Comparison of ENCODE assay signal across 19 cellular contexts in the genomic region with DNA sequence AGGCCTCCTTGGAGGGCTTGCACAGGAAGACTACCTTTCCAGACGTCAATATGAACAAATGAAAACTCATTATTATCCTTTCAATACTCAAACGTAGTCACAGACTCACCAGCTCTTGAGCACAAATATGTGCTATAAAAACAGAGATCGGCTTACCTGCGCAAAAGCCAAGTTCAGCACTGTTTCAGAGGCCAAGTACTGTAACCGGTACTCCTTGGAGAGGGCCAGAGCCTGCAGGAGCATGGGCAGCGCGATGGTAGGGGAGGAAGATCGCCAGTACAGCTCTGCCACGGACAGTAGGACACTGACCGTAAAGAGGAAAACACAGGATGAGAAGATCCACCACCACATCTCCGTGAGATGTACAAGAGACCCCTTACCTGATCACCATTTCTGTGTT. TPM values are rescaled to one million over a fixed set of nuclear protein-coding genes. Genes with fewer than 3 reads are reported as not detected.
A peak's percentile ranks its signal among the peaks of the same experiment; 100 is the strongest.
DNase-seq lines count a peak whose midpoint lies in the region; ATAC-seq, FAIRE-seq and TF ChIP-seq lines count a peak whose summit lies in the region.
"Had no signal": no experiment of that assay in that cellular context is flagged by ENCODE, and none has a peak within 500 bp of the region (broad histone marks: within the 10 kb centered on the region; RNA-seq: fewer than 3 reads in every experiment).

No MANE protein-coding gene starts in this region.

- H2AFZ ChIP-seq in mammary epithelial cell (ENCODE audit: low read depth, low read length) (no peak overlapping the region), K562 (ENCODE audit: low read depth, low read length) (no peak overlapping the region), osteoblast (ENCODE audit: low read length) (no peak overlapping the region)

- no peaks in the 10 kb centered on the region for H3K27me3 Mint-ChIP-seq in MCF 10A (ENCODE audit: insufficient read depth, unreplicated experiment)
- H3K27me3 Mint-ChIP-seq: CD4-positive, CD25-positive, alpha-beta regulatory T cell had no signal

- H3K36me3 ChIP-seq in mammary epithelial cell (ENCODE audit: insufficient read depth, low read length) = peaks cover 19% of the 10 kb centered on the region
- peaks cover 81% of the 10 kb centered on the region for H3K36me3 ChIP-seq in K562 (ENCODE audit: control insufficient read depth, insufficient read depth, low read length)
- peaks cover 33% of the 10 kb centered on the region for H3K36me3 ChIP-seq in osteoblast (ENCODE audit: insufficient read depth, low read length)
- peaks cover 0 to 40% (median 5%) of the 10 kb centered on the region in 4 donors for H3K36me3 ChIP-seq in transverse colon

- POLR2A ChIA-PET in MCF 10A (lab: Yijun Ruan, JAX) = interaction anchor here (0.6 kb wide), 1 partner anchor 20 kb away, joined by 3 read pairs; no protein-coding TSS in a partner anchor
- POLR2A ChIA-PET in K562 (lab: Yijun Ruan, JAX) = interaction anchor here (0.7 to 2.2 kb wide), 7 partner anchors 9 to 19 kb away, joined by 3 to 11 read pairs (median 3); no protein-coding TSS in a partner anchor

- CTCF ChIA-PET in MCF 10A (lab: Yijun Ruan, JAX) = interaction anchor here (0.6 to 0.9 kb wide), 2 partner anchors 10 to 55 kb away, joined by 3 read pairs; no protein-coding TSS in a partner anchor
- CTCF ChIA-PET in mammary epithelial cell (lab: Charles Lee; ENCODE audit: low non-redundant PET) = no interaction called here
- CTCF ChIA-PET in K562 (lab: Yijun Ruan, JAX; ENCODE audit: low intra/inter-chr PET ratio) = no interaction called here

- dilution Hi-C loops in mammary epithelial cell (cut with HindIII; ENCODE audit: low sequenced_read_pairs) = loop anchor here (5.0 kb wide), 2 partner anchors 44 to 104 kb away; no protein-coding TSS in a partner anchor

- no peaks in the 10 kb centered on the region for H3K9me3 Mint-ChIP-seq in MCF 10A (ENCODE audit: unreplicated experiment)
- H3K9me3 Mint-ChIP-seq: CD4-positive, CD25-positive, alpha-beta regulatory T cell had no signal

- H4K20me1 ChIP-seq in mammary epithelial cell (ENCODE audit: insufficient read depth, low read length) (no peaks in the 10 kb centered on the region), K562 (replicated peaks; ENCODE audit: control insufficient read depth, insufficient read depth, low read length) (no peaks in the 10 kb centered on the region), osteoblast (ENCODE audit: insufficient read depth, low read length) (no peaks in the 10 kb centered on the region)

- H3K79me2 ChIP-seq in mammary epithelial cell (ENCODE audit: insufficient read depth, low read length) (no peaks in the 10 kb centered on the region), K562 (ENCODE audit: control insufficient read depth, insufficient read depth, low read length) (peaks cover 22% of the 10 kb centered on the region; the same call in 1 of the 3 replicates), osteoblast (ENCODE audit: insufficient read depth, low read length) (peaks cover 14% of the 10 kb centered on the region)

- TF ChIP-seq POLR2A in K562 (conservative IDR thresholded peaks at IDR 0.05) (no peak), transverse colon (IDR thresholded peaks at IDR 0.05) (no peak)

- no peaks in the 10 kb centered on the region for H3K27me3 ChIP-seq in mammary epithelial cell (ENCODE audit: insufficient read depth, low read length)
- no peaks in the 10 kb centered on the region for H3K27me3 ChIP-seq in K562 (ENCODE audit: control insufficient read depth in 2 of 2, insufficient read depth in 2 of 2, low read length in 2 of 2)
- H3K27me3 ChIP-seq in osteoblast (ENCODE audit: insufficient read depth, low read length) = no peaks in the 10 kb centered on the region
- no peaks in the 10 kb centered on the region for H3K27me3 ChIP-seq in transverse colon
- H3K27me3 ChIP-seq: BE2C, MG63, Peyer's patch had no signal

- no peak for TF ChIP-seq RAD21 in K562 (CRISPR knock-in tag; conservative IDR thresholded peaks at IDR 0.05 in 1 of 2, IDR thresholded peaks at IDR 0.05 in 1 of 2)

- H3K4me1 ChIP-seq in mammary epithelial cell (ENCODE audit: insufficient read depth, low read length) (no peaks in the 10 kb centered on the region), K562 (replicated peaks in 1 of 2; ENCODE audit: control insufficient read depth in 2 of 2, insufficient read depth in 2 of 2, low read length in 2 of 2) (no peaks in the 10 kb centered on the region), osteoblast (ENCODE audit: insufficient read depth, low read length) (no peaks in the 10 kb centered on the region), transverse colon (no peaks in the 10 kb centered on the region)
- H3K4me1 ChIP-seq: BE2C, Peyer's patch had no signal

- no peaks in the 10 kb centered on the region for H3K4me1 Mint-ChIP-seq in MCF 10A (ENCODE audit: insufficient read depth, unreplicated experiment)

- peaks cover 74% of the 10 kb centered on the region for H3K36me3 Mint-ChIP-seq in MCF 10A (ENCODE audit: insufficient read depth, unreplicated experiment)

- WGBS in mammary epithelial cell (ENCODE audit: low coverage, missing lambda C conversion rate) = 100% methylated on average over 11 of the region's 11 CpGs
- 97% methylated on average over 11 of the region's 11 CpGs for WGBS in K562 (ENCODE audit: insufficient coverage, low coverage, missing lambda C conversion rate)
- 91 to 100% methylated on average over 2 to 11 of the region's 11 CpGs for WGBS in transverse colon (ENCODE audit: low coverage in 1 of 2), 2 donors

- in situ Hi-C loops in mammary epithelial cell (cut with MboI; ENCODE audit: low sequenced_read_pairs in 2 of 2) = no loop called here
- in situ Hi-C loops in K562 (cut with MboI) = no loop called here
- in situ Hi-C loops in transverse colon (cut with MboI; ENCODE audit: low pct_ligation_motif_present in 1 of 4, low pct_unique_long_range_greater_than_20kb in 1 of 4, low sequenced_read_pairs in 3 of 4) = no loop called here

- FAIRE-seq in K562 (lab: Jason Lieb, UNC) = no peak
- FAIRE-seq: GM12878 had no signal

- BruUV-seq in MCF 10A (replicated peaks; lab: Mats Ljungman, UMichigan) (no TSS peak), mammary epithelial cell (replicated peaks; lab: Mats Ljungman, UMichigan) (no TSS peak), K562 (replicated peaks; lab: Mats Ljungman, UMichigan) (TSS peak; percentile 10)

- TF ChIP-seq CTCF in MCF 10A (IDR thresholded peaks at IDR 0.05; ENCODE audit: unreplicated experiment) (no peak), mammary epithelial cell (conservative IDR thresholded peaks at IDR 0.05 in 1 of 2, IDR thresholded peaks at IDR 0.05 in 1 of 2; ENCODE audit: extremely low read depth in 1 of 2, insufficient read depth in 1 of 2, low read depth in 1 of 2, low read length in 2 of 2) (no peak), K562 (IDR thresholded peaks at IDR 0.05 in 2 of 3, conservative IDR thresholded peaks at IDR 0.05 in 1 of 3; ENCODE audit: insufficient read depth in 2 of 3, low read depth in 1 of 3, low read length in 3 of 3) (no peak), osteoblast (IDR thresholded peaks at IDR 0.05; ENCODE audit: extremely low read depth, low read depth, low read length) (no peak), transverse colon (IDR thresholded peaks at IDR 0.05) (no peak)

- no peak for TF ChIP-seq EP300 in K562 (IDR thresholded peaks at IDR 0.05; ENCODE audit: low read length)
- TF ChIP-seq EP300 in transverse colon (IDR thresholded peaks at IDR 0.05; ENCODE audit: low read depth) = no peak

- H3K9me1 ChIP-seq in K562 (ENCODE audit: control insufficient read depth, insufficient read depth, low read length) = no peaks in the 10 kb centered on the region

- peak overlapping the region; percentile 19 for H3K27ac Mint-ChIP-seq in MCF 10A (ENCODE audit: low read depth, unreplicated experiment)

- no peak overlapping the region for H3K4me3 Mint-ChIP-seq in MCF 10A (ENCODE audit: unreplicated experiment)
- H3K4me3 Mint-ChIP-seq: CD4-positive, CD25-positive, alpha-beta regulatory T cell had no signal

- ATAC-seq in K562 (no peak), GM18858 (IDR thresholded peaks at IDR 0.05; ENCODE audit: unreplicated experiment) (no peak)
- ATAC-seq: GM12878, SK-N-SH treated with all-trans-retinoic acid at 6 μM for 48 hours had no signal

- no peak for DNase-seq in MCF 10A (ENCODE audit: unreplicated experiment)
- DNase-seq in mammary epithelial cell = no peak
- no peak for DNase-seq in K562 (ENCODE audit: extremely low read depth in 1 of 4, low spot score in 3 of 4)
- peak; percentile 5 for DNase-seq in osteoblast (ENCODE audit: insufficient read length, low spot score, missing footprints)
- DNase-seq in transverse colon = no peak
- DNase-seq in activated CD4-positive, alpha-beta T cell treated with anti-CD3 and anti-CD28 coated beads, Interleukin-2, amount 50 U/mL, for 48 hours = no peak
- DNase-seq: BE2C; CD4-positive, CD25-positive, alpha-beta regulatory T cell; DMS79 treated with DMSO at 0.1 percent for 48 hours; H7; Kasumi-1; MG63; NCI-H1694 treated with DMSO at 0.1 percent for 48 hours; NCI-H510A; NK-92 treated with Interleukin-12 subunit alpha and Interleukin-12 subunit beta, amount 100 ng/mL, for 24 hours; Peyer's patch had no signal

- H3K4me3 ChIP-seq in mammary epithelial cell (replicated peaks in 1 of 3; ENCODE audit: insufficient read depth in 1 of 3, low read depth in 2 of 3, low read length in 3 of 3) (no peak overlapping the region), K562 (no peak overlapping the region), osteoblast (ENCODE audit: insufficient read depth, low read length) (no peak overlapping the region), transverse colon (no peak overlapping the region)
- H3K4me3 ChIP-seq: GM12878, MG63, Peyer's patch had no signal

- intact Hi-C loops in MCF 10A (cut with micrococcal nuclease) (no loop called here), mammary epithelial cell (cut with micrococcal nuclease) (no loop called here), K562 (cut with micrococcal nuclease) (no loop called here), transverse colon (cut with DNase I; ENCODE audit: low total_unique reads) (no loop called here)

- H3K4me2 ChIP-seq in mammary epithelial cell (ENCODE audit: insufficient read depth, low read depth, low read length) = no peak overlapping the region
- no peak overlapping the region for H3K4me2 ChIP-seq in K562 (ENCODE audit: insufficient read depth, low read length)
- no peak overlapping the region for H3K4me2 ChIP-seq in osteoblast (ENCODE audit: insufficient read depth, low read length)

- H3K27ac ChIP-seq in mammary epithelial cell (ENCODE audit: insufficient read depth, low read depth, low read length) (no peak overlapping the region), K562 (ENCODE audit: extremely low read depth, low read depth, low read length) (no peak overlapping the region), osteoblast (ENCODE audit: low read depth, low read length) (no peak overlapping the region), transverse colon (no peak overlapping the region)
- H3K27ac ChIP-seq: Peyer's patch had no signal

- no peaks in the 10 kb centered on the region for H3K9me3 ChIP-seq in mammary epithelial cell (replicated peaks; ENCODE audit: insufficient read depth, low read length)
- H3K9me3 ChIP-seq in K562 (replicated peaks; ENCODE audit: control insufficient read depth, insufficient read depth, low read depth, low read length) = no peaks in the 10 kb centered on the region
- H3K9me3 ChIP-seq in osteoblast (ENCODE audit: low read depth, low read length) = no peaks in the 10 kb centered on the region
- H3K9me3 ChIP-seq in transverse colon = no peaks in the 10 kb centered on the region
- H3K9me3 ChIP-seq: BE2C, MG63, Peyer's patch had no signal

- H3K9ac ChIP-seq in mammary epithelial cell (ENCODE audit: insufficient read depth, low read length) (no peak overlapping the region), K562 (ENCODE audit: insufficient read depth in 1 of 2, low read depth in 2 of 2, low read length in 2 of 2) (no peak overlapping the region)

RNA-seq across cellular contexts. Expression of a gene that starts 21.6 kb away (rescaled TPM):
- total RNA-seq in MCF 10A (2022) (31.9 and 36.3 TPM in 2 replicates), mammary epithelial cell (10 to 100 TPM; 24.8 to 26.0 TPM), K562 (2014; rRNA removed) (18.8 and 21.1 TPM in 2 replicates), K562 (2014; rRNA removed; fragmentation: Illumina TruSeq; extraction: Trizol) (12.6 and 12.7 TPM in 2 replicates), K562 (2015; rRNA removed; fragmentation: Illumina TruSeq; extraction: Trizol) (10.5 and 10.8 TPM in 2 replicates), K562 (2021) (30.8 and 32.0 TPM in 2 replicates), osteoblast (22.8 and 23.9 TPM in 2 replicates), transverse colon (100 to 1,000 TPM in 1 of 4 donors, 10 to 100 TPM in 3; 17.5 to 155 (median 47.7) TPM)
- polyA plus RNA-seq in mammary epithelial cell (25.6 TPM), K562 (2011; rRNA removed) (18.2 and 20.5 TPM in 2 replicates), K562 (2014; fragmentation: Illumina TruSeq; extraction: Trizol) (22.0 and 22.3 TPM in 2 replicates), K562 (2014; fragmentation: Nextera tagmentation; extraction: Ambion mirVana) (1 to 10 TPM; 4.3 to 5.4 TPM), K562 (2014; rRNA removed) (20.1 and 21.1 TPM in 2 replicates)
- polyA minus RNA-seq in mammary epithelial cell = 33.6 TPM
- 43.2 and 68.9 TPM in 2 replicates for total RNA-seq in K562 (2011; cell fraction: chromatin; rRNA removed; ENCODE audit: low replicate concordance)
- total RNA-seq in K562 (2011; cell fraction: nucleolus; rRNA removed) = 40.5 and 41.3 TPM in 2 replicates
- total RNA-seq in K562 (2011; cell fraction: nucleoplasm; rRNA removed) = 39.2 and 39.8 TPM in 2 replicates
- polyA plus RNA-seq in K562 (2011; cell fraction: cytosol; rRNA removed) = 19.2 and 26.4 TPM in 2 replicates
- 40.6 and 54.1 TPM in 2 replicates for polyA plus RNA-seq in K562 (2011; cell fraction: nucleus; rRNA removed)
- polyA plus RNA-seq in K562 (2012) = 15.5 and 22.2 TPM in 2 replicates
- 18.1 and 27.5 TPM in 2 replicates for polyA minus RNA-seq in K562 (2011; rRNA and poly(A)+ RNA removed)
- 18.8 and 19.5 TPM in 2 replicates for polyA minus RNA-seq in K562 (2011; cell fraction: cytosol; rRNA and poly(A)+ RNA removed)
- 25.4 and 26.8 TPM in 2 replicates for polyA minus RNA-seq in K562 (2011; cell fraction: nucleus; rRNA and poly(A)+ RNA removed)

RNA-seq across cellular contexts. Expression of a gene that starts 34.1 kb away (rescaled TPM):
- total RNA-seq in MCF 10A (2022) (85.9 and 95.6 TPM in 2 replicates), mammary epithelial cell (100 to 1,000 TPM in 1 of 2 donors, 10 to 100 TPM in 1; 85.1 to 118 TPM), K562 (2014; rRNA removed) (176 and 194 TPM in 2 replicates), K562 (2014; rRNA removed; fragmentation: Illumina TruSeq; extraction: Trizol) (269 and 301 TPM in 2 replicates), K562 (2015; rRNA removed; fragmentation: Illumina TruSeq; extraction: Trizol) (190 and 197 TPM in 2 replicates), K562 (2021) (168 and 169 TPM in 2 replicates), osteoblast (168 and 195 TPM in 2 replicates), transverse colon (100 to 1,000 TPM; 101 to 184 (median 129) TPM)
- polyA plus RNA-seq in mammary epithelial cell (121 TPM), K562 (2011; rRNA removed) (307 and 315 TPM in 2 replicates), K562 (2014; fragmentation: Illumina TruSeq; extraction: Trizol) (201 and 250 TPM in 2 replicates), K562 (2014; fragmentation: Nextera tagmentation; extraction: Ambion mirVana) (100 to 1,000 TPM; 136 to 181 TPM), K562 (2014; rRNA removed) (207 and 213 TPM in 2 replicates)
- 136 TPM for polyA minus RNA-seq in mammary epithelial cell
- 698 and 990 TPM in 2 replicates for total RNA-seq in K562 (2011; cell fraction: chromatin; rRNA removed; ENCODE audit: low replicate concordance)
- total RNA-seq in K562 (2011; cell fraction: nucleolus; rRNA removed) = 389 and 392 TPM in 2 replicates
- 547 and 619 TPM in 2 replicates for total RNA-seq in K562 (2011; cell fraction: nucleoplasm; rRNA removed)
- 232 and 246 TPM in 2 replicates for polyA plus RNA-seq in K562 (2011; cell fraction: cytosol; rRNA removed)
- 472 and 632 TPM in 2 replicates for polyA plus RNA-seq in K562 (2011; cell fraction: nucleus; rRNA removed)
- 114 and 144 TPM in 2 replicates for polyA plus RNA-seq in K562 (2012)
- polyA minus RNA-seq in K562 (2011; rRNA and poly(A)+ RNA removed) = 307 and 339 TPM in 2 replicates
- 97.9 and 140 TPM in 2 replicates for polyA minus RNA-seq in K562 (2011; cell fraction: cytosol; rRNA and poly(A)+ RNA removed)
- polyA minus RNA-seq in K562 (2011; cell fraction: nucleus; rRNA and poly(A)+ RNA removed) = 212 and 378 TPM in 2 replicates
